1 cellular context compared by ENCODE assay signal in the genomic region with DNA sequence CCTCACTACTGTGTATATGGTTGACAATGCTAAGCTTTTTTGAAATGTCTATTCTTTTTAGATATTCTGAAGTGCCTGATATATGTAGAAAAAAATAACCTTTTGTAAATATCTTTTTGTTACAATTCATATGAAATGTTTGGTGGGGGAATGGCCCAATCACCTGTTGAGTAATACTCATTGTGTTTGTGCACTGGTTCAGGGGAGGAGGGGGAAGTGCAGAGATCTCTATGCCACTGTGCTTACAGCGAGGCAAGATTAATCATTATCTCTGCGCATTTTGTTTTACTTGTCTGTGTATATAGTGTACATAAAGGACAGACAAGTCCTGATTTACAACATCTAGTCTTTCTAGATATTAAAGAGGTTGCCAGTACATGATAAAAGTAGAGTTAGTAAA.
TF ChIP-seq lines count a peak whose summit lies in the region.

No MANE protein-coding gene starts in this region.

TF ChIP-seq in K562, 482 proteins besides CTCF, POLR2A, EP300 and RAD21:
- TF ChIP-seq SPI1 (IDR thresholded peaks at IDR 0.05; ENCODE audit: borderline replicate concordance, low read depth, low read length) (peak; percentile 2; the same call in 1 of the 2 replicates), CBX2 (IDR thresholded peaks at IDR 0.05; ENCODE audit: insufficient read depth, low read length, poor library complexity, severe bottlenecking) (no peak)
